Comparison of ENCODE assay signal across 8 cellular contexts in genomic region chr12:4030938-4031702, GRCh38.
DNase-seq lines count a peak whose midpoint lies in the region; ATAC-seq, FAIRE-seq and TF ChIP-seq lines count a peak whose summit lies in the region.

No MANE protein-coding gene starts in this region.

- peak; percentile 88 for FAIRE-seq in endothelial cell of umbilical vein (lab: Jason Lieb, UNC)

- H2AFZ ChIP-seq in GM23338 = no peak overlapping the region
- H2AFZ ChIP-seq in endothelial cell of umbilical vein (ENCODE audit: low read depth, low read length) = peak overlapping the region; percentile 63

- H3F3A ChIP-seq in GM23338 (replicated peaks; ENCODE audit: low read depth) = peaks cover 28% of the 10 kb centered on the region; the same call in 1 of the 2 replicates

- H3K4me1 Mint-ChIP-seq in GM23338 = peaks cover 49% of the 10 kb centered on the region

- ATAC-seq in GM23338 (peak; percentile 93), HG03520 (IDR thresholded peaks at IDR 0.05; ENCODE audit: unreplicated experiment) (no peak)

- DNase-seq in COLO668 (lab: John Stamatoyannopoulos, UW; ENCODE audit: unreplicated experiment) (peak; percentile 26), GM23338 (ENCODE audit: low spot score) (peak; percentile 97), NCI-H2171 (lab: John Stamatoyannopoulos, UW) (peak; percentile 24), activated T-cell treated with anti-CD3 and anti-CD28 coated beads for 1 hour (ENCODE audit: low read depth) (peak; percentile 62), endothelial cell of umbilical vein (ENCODE audit: low read depth, low spot score) (peak; percentile 90)
- DNase-seq in stimulated activated CD8-positive, alpha-beta memory T cell treated with anti-CD3 and anti-CD28 coated beads, Interleukin-12 subunit alpha, Interleukin-12 subunit beta, amount 100 ng/mL, for 1 hour (ENCODE audit: low read depth) = peak; percentile 50

- TF ChIP-seq CTCF in GM23338 (conservative IDR thresholded peaks at IDR 0.05; ENCODE audit: low read depth in 2 of 2) (no peak), endothelial cell of umbilical vein (IDR thresholded peaks at IDR 0.05; ENCODE audit: extremely low read depth in 1 of 2, insufficient read depth in 1 of 2, low read depth in 1 of 2, low read length in 2 of 2) (no peak)

- H3K4me1 ChIP-seq in GM23338 (ENCODE audit: insufficient read depth) (peaks cover 26% of the 10 kb centered on the region), endothelial cell of umbilical vein (ENCODE audit: control insufficient read depth, extremely low read depth, insufficient read depth, low read length) (no peaks in the 10 kb centered on the region), mesodermal cell (ENCODE audit: control insufficient read depth, insufficient read depth, low read length, poor library complexity, severe bottlenecking) (peaks cover 25% of the 10 kb centered on the region)

- H3K9me3 ChIP-seq in endothelial cell of umbilical vein (replicated peaks; ENCODE audit: control insufficient read depth, insufficient read depth, low read length) = no peaks in the 10 kb centered on the region
- H3K9me3 ChIP-seq in mesodermal cell (ENCODE audit: control insufficient read depth, low read length) = no peaks in the 10 kb centered on the region

- no peaks in the 10 kb centered on the region for H3K9me1 ChIP-seq in endothelial cell of umbilical vein (replicated peaks; ENCODE audit: control insufficient read depth, extremely low read depth, insufficient read depth, low read length)

- H3K36me3 Mint-ChIP-seq in GM23338 (ENCODE audit: low read depth) = peaks cover 15% of the 10 kb centered on the region

- H3K9me2 ChIP-seq in GM23338 (ENCODE audit: insufficient read depth) = 0 out of 2 replicates have a peak, but pooled peaks cover 5% of the 10 kb centered on the region

- dilution Hi-C loops in endothelial cell of umbilical vein (cut with MboI; ENCODE audit: extremely low pct_ligation_motif_present, low sequenced_read_pairs) = no loop called here

- no peaks in the 10 kb centered on the region for H3K36me3 ChIP-seq in GM23338 (ENCODE audit: insufficient read depth)
- H3K36me3 ChIP-seq in endothelial cell of umbilical vein (ENCODE audit: control insufficient read depth in 2 of 2, extremely low read depth in 1 of 2, insufficient read depth in 2 of 2, low read length in 2 of 2) = no peaks in the 10 kb centered on the region
- no peaks in the 10 kb centered on the region for H3K36me3 ChIP-seq in mesodermal cell (ENCODE audit: control insufficient read depth, insufficient read depth, low read length)

- H3K4me3 ChIP-seq in GM23338 (peak overlapping the region; percentile 35), endothelial cell of umbilical vein (replicated peaks in 1 of 3; ENCODE audit: insufficient read depth in 1 of 3, low read depth in 1 of 3, low read length in 3 of 3) (peak overlapping the region in 1 of 3 experiments; percentile 40), mesodermal cell (ENCODE audit: extremely low read depth, insufficient read depth, low read length, poor library complexity, severe bottlenecking) (peak overlapping the region; percentile 18)

- H3K4me2 ChIP-seq in GM23338 (peak overlapping the region; percentile 68), endothelial cell of umbilical vein (ENCODE audit: insufficient read depth, low read length) (peak overlapping the region; percentile 32)

- H3K79me2 ChIP-seq in GM23338 (replicated peaks; ENCODE audit: insufficient read depth) = no peaks in the 10 kb centered on the region
- H3K79me2 ChIP-seq in endothelial cell of umbilical vein (ENCODE audit: control insufficient read depth, insufficient read depth, low read length) = no peaks in the 10 kb centered on the region

- H3K27ac ChIP-seq in GM23338 (ENCODE audit: low read depth) = peak overlapping the region; percentile 94
- no peak overlapping the region for H3K27ac ChIP-seq in endothelial cell of umbilical vein (ENCODE audit: insufficient read depth, low read depth, low read length)
- H3K27ac ChIP-seq in mesodermal cell (ENCODE audit: low read depth, low read length, severe bottlenecking) = peak overlapping the region; percentile 96

- H3K27me3 ChIP-seq in GM23338 (ENCODE audit: insufficient read depth) (peaks cover 12% of the 10 kb centered on the region; the same call in 1 of the 2 replicates), endothelial cell of umbilical vein (ENCODE audit: control insufficient read depth in 2 of 2, insufficient read depth in 2 of 2, low read length in 2 of 2) (peaks cover 0 to 2% of the 10 kb centered on the region in 2 experiments)

- CTCF ChIA-PET in endothelial cell of umbilical vein (lab: Charles Lee) = interaction anchor here (0.6 to 4.0 kb wide), 5 partner anchors 9 to 246 kb away, joined by 3 to 16 read pairs (median 3); no protein-coding TSS in a partner anchor

- no peak overlapping the region for H3K9ac ChIP-seq in endothelial cell of umbilical vein (replicated peaks; ENCODE audit: extremely low read depth, insufficient read depth, low read length)

- POLR2A ChIA-PET in endothelial cell of umbilical vein (lab: Charles Lee) = interaction anchor here (0.5 to 0.6 kb wide), 2 partner anchors 146 to 241 kb away, joined by 3 to 9 read pairs; no protein-coding TSS in a partner anchor

- 5 to 10% methylated on average over 41 to 66 of the region's 75 CpGs for WGBS in mesodermal cell (ENCODE audit: insufficient coverage in 2 of 2), 2 experiments

- H4K20me1 ChIP-seq in GM23338 (replicated peaks; ENCODE audit: insufficient read depth) = no peaks in the 10 kb centered on the region
- H4K20me1 ChIP-seq in endothelial cell of umbilical vein (replicated peaks; ENCODE audit: control insufficient read depth, extremely low read depth, insufficient read depth, low read length) = no peaks in the 10 kb centered on the region

- TF ChIP-seq POLR2A in endothelial cell of umbilical vein (IDR thresholded peaks at IDR 0.05; ENCODE audit: low read depth, low read length) = no peak

- intact Hi-C loops in endothelial cell of umbilical vein (cut with micrococcal nuclease) = loop anchor here (1.0 to 2.0 kb wide), 2 partner anchors 242 to 290 kb away; partner anchors contain the start of genes CCND2 and TIGAR

- H3K9me3 Mint-ChIP-seq in GM23338 = peaks cover 8% of the 10 kb centered on the region; the same call in 2 of the 3 replicates

- peaks cover 33% of the 10 kb centered on the region for H3K27me3 Mint-ChIP-seq in GM23338 (ENCODE audit: insufficient read depth, low read depth, poor library complexity)

- no peak overlapping the region; the same call in 2 of the 3 replicates for H3K4me3 Mint-ChIP-seq in GM23338

- no TSS peak for BruUV-seq in endothelial cell of umbilical vein (replicated peaks; lab: Mats Ljungman, UMichigan)

- H3K27ac Mint-ChIP-seq in GM23338 = no peak overlapping the region

TF ChIP-seq in GM23338, 12 proteins besides CTCF, POLR2A, EP300 and RAD21:
- TF ChIP-seq EZH2phosphoT487 (IDR thresholded peaks at IDR 0.05; ENCODE audit: unreplicated experiment) (no peak), CREB1 (CRISPR knock-in tag; IDR thresholded peaks at IDR 0.05; ENCODE audit: low read depth) (peak; percentile 59), POLR2AphosphoS5 (IDR thresholded peaks at IDR 0.05; ENCODE audit: low read depth) (0 out of 2 replicates have a peak, but pooled peaks have one; percentile 31)

TF ChIP-seq in endothelial cell of umbilical vein, 7 proteins besides CTCF, POLR2A, EP300 and RAD21:
- TF ChIP-seq EZH2 (IDR thresholded peaks at IDR 0.05; ENCODE audit: borderline replicate concordance, low read depth, low read length, severe bottlenecking) = no peak
- peak; percentile 78 for TF ChIP-seq MAX (IDR thresholded peaks at IDR 0.05; ENCODE audit: insufficient read depth, insufficient read length)
- TF ChIP-seq POLR2AphosphoS5 (IDR thresholded peaks at IDR 0.05; ENCODE audit: insufficient read depth, low read depth, low read length) = peak; percentile 29
- TF ChIP-seq MYC (IDR thresholded peaks at IDR 0.05; ENCODE audit: low read depth, low read length) = no peak
- peak; percentile 37 for TF ChIP-seq JUN (IDR thresholded peaks at IDR 0.05; ENCODE audit: borderline replicate concordance, insufficient read depth, insufficient read length, low read depth)
- TF ChIP-seq FOS (IDR thresholded peaks at IDR 0.05; ENCODE audit: borderline replicate concordance, insufficient read depth, low read length) = peak; percentile 56

Comparison
In these comparisons a context has a peak if more than half of its experiments do, and no peak if none do; other contexts are left out.
1. DNase-seq: peak in every context shown above with its lines; median percentile 97 in GM23338; 90 in endothelial cell of umbilical vein; 62 in activated T-cell treated with anti-CD3 and anti-CD28 coated beads for 1 hour; 50 in stimulated activated CD8-positive, alpha-beta memory T cell treated with anti-CD3 and anti-CD28 coated beads, Interleukin-12 subunit alpha, Interleukin-12 subunit beta, amount 100 ng/mL, for 1 hour; 26 in COLO668; 24 in NCI-H2171.